ENCODE assay signal across 1 cellular context in genomic region chr16:2720719-2721633, GRCh38.
TF ChIP-seq lines count a peak whose summit lies in the region.

No MANE protein-coding gene starts in this region.

TF ChIP-seq in HepG2, 621 proteins besides CTCF, POLR2A, EP300 and RAD21 (continued from another document and continues in another):
- peak; percentile 44 for TF ChIP-seq ZNF18 (CRISPR knock-in tag; IDR thresholded peaks at IDR 0.05; ENCODE audit: insufficient replicate concordance)
- peak; percentile 67 for TF ChIP-seq HNRNPK (IDR thresholded peaks at IDR 0.05; ENCODE audit: low read depth, low read length, poor library complexity, severe bottlenecking)
- TF ChIP-seq ZMYM3 (CRISPR knock-in tag; IDR thresholded peaks at IDR 0.05), result no peak
- no peak; the same call in 1 of the 2 replicates for TF ChIP-seq RFXANK (CRISPR knock-in tag; IDR thresholded peaks at IDR 0.05)
- no peak for TF ChIP-seq RNF219 (CRISPR knock-in tag; IDR thresholded peaks at IDR 0.05)
- TF ChIP-seq ZNF513 (CRISPR knock-in tag; conservative IDR thresholded peaks at IDR 0.05), result no peak
- no peak for TF ChIP-seq CERS6 (CRISPR knock-in tag; IDR thresholded peaks at IDR 0.05)
- TF ChIP-seq ZBTB8A (CRISPR knock-in tag; IDR thresholded peaks at IDR 0.05; ENCODE audit: borderline replicate concordance, low read depth), result no peak
- TF ChIP-seq ISX (CRISPR knock-in tag; conservative IDR thresholded peaks at IDR 0.05), result no peak
- TF ChIP-seq IRF1 (CRISPR knock-in tag; IDR thresholded peaks at IDR 0.05; ENCODE audit: low read depth), result no peak
- no peak for TF ChIP-seq ASH2L (IDR thresholded peaks at IDR 0.05; ENCODE audit: insufficient read length, low read depth, low read length)
- TF ChIP-seq CENPX (CRISPR knock-in tag; IDR thresholded peaks at IDR 0.05), result no peak
- TF ChIP-seq IRF2 (CRISPR knock-in tag; IDR thresholded peaks at IDR 0.05), result peak; percentile 63; the same call in 1 of the 2 replicates
- TF ChIP-seq ZNF724P (CRISPR knock-in tag; IDR thresholded peaks at IDR 0.05; ENCODE audit: borderline replicate concordance), result no peak
- no peak for TF ChIP-seq DMTF1 (CRISPR knock-in tag; IDR thresholded peaks at IDR 0.05)
- no peak for TF ChIP-seq ZBTB26 (CRISPR knock-in tag; IDR thresholded peaks at IDR 0.05; ENCODE audit: borderline replicate concordance)
- TF ChIP-seq SNAPC2 (CRISPR knock-in tag; IDR thresholded peaks at IDR 0.05), result no peak
- no peak for TF ChIP-seq FOXC1 (CRISPR knock-in tag; IDR thresholded peaks at IDR 0.05; ENCODE audit: borderline replicate concordance)
- no peak for TF ChIP-seq MEIS1 (CRISPR knock-in tag; IDR thresholded peaks at IDR 0.05; ENCODE audit: borderline replicate concordance)
- TF ChIP-seq ZNF296 (CRISPR knock-in tag; conservative IDR thresholded peaks at IDR 0.05), result no peak
- no peak for TF ChIP-seq ZNF121 (CRISPR knock-in tag; IDR thresholded peaks at IDR 0.05)
- no peak for TF ChIP-seq ATAD3A (CRISPR knock-in tag; IDR thresholded peaks at IDR 0.05)
- TF ChIP-seq SKI (IDR thresholded peaks at IDR 0.05; ENCODE audit: partially characterized antibody), result peak; percentile 68
- TF ChIP-seq ATF4 (CRISPR knock-in tag; IDR thresholded peaks at IDR 0.05), result no peak
- no peak for TF ChIP-seq ZNF142 (CRISPR knock-in tag; IDR thresholded peaks at IDR 0.05)
- no peak for TF ChIP-seq HBP1 (CRISPR knock-in tag; IDR thresholded peaks at IDR 0.05; ENCODE audit: low read depth)
- no peak for TF ChIP-seq ZNF12 (CRISPR knock-in tag; IDR thresholded peaks at IDR 0.05)
- TF ChIP-seq GZF1 (CRISPR knock-in tag; IDR thresholded peaks at IDR 0.05), result no peak
- TF ChIP-seq KLF6 (CRISPR knock-in tag; IDR thresholded peaks at IDR 0.05), result peak; percentile 47; the same call in 1 of the 2 replicates
- no peak for TF ChIP-seq AFF4 (CRISPR knock-in tag; IDR thresholded peaks at IDR 0.05)
- peak; percentile 68 for TF ChIP-seq TAF1 (CRISPR knock-in tag; IDR thresholded peaks at IDR 0.05)
